In genomic region chr22:37500745-37501144, GRCh38 we compare ENCODE assay signal across 3 cellular contexts.
TF ChIP-seq lines count a peak whose summit lies in the region.

No MANE protein-coding gene starts in this region.

TF ChIP-seq in HEK293, 187 proteins besides CTCF, POLR2A, EP300 and RAD21:
- TF ChIP-seq WT1 (tag by site-specific recombination; IDR thresholded peaks at IDR 0.05) (no peak), ZNF658 (tag by site-specific recombination; IDR thresholded peaks at IDR 0.05) (no peak), SP3 (tag by site-specific recombination; IDR thresholded peaks at IDR 0.05) (no peak), ZNF114 (tag by site-specific recombination; IDR thresholded peaks at IDR 0.05) (no peak), BCL11A (tag by site-specific recombination; IDR thresholded peaks at IDR 0.05; ENCODE audit: low read depth) (0 out of 2 replicates have a peak, but pooled peaks have one; percentile 33), ZNF76 (tag by site-specific recombination; IDR thresholded peaks at IDR 0.05; ENCODE audit: borderline replicate concordance, low read depth) (no peak), ZNF223 (tag by site-specific recombination; IDR thresholded peaks at IDR 0.05) (no peak), ZBTB21 (tag by site-specific recombination; IDR thresholded peaks at IDR 0.05) (no peak), ZNF645 (tag by site-specific recombination; IDR thresholded peaks at IDR 0.05) (no peak), ZNF623 (tag by site-specific recombination; IDR thresholded peaks at IDR 0.05) (no peak), REPIN1 (tag by site-specific recombination; IDR thresholded peaks at IDR 0.05; ENCODE audit: low read depth) (0 out of 2 replicates have a peak, but pooled peaks have one; percentile 49), ZNF530 (tag by site-specific recombination; IDR thresholded peaks at IDR 0.05; ENCODE audit: low read depth) (no peak), HOXC10 (CRISPR knock-in tag; IDR thresholded peaks at IDR 0.05) (no peak), ZNF488 (tag by site-specific recombination; IDR thresholded peaks at IDR 0.05) (no peak), ZNF121 (tag by site-specific recombination; IDR thresholded peaks at IDR 0.05) (no peak), ZNF777 (tag by site-specific recombination; IDR thresholded peaks at IDR 0.05; ENCODE audit: borderline replicate concordance) (no peak), ZNF433 (tag by site-specific recombination; IDR thresholded peaks at IDR 0.05; ENCODE audit: low read depth) (no peak), GLI2 (tag by site-specific recombination; IDR thresholded peaks at IDR 0.05; ENCODE audit: borderline replicate concordance, low read depth) (no peak), ZNF768 (tag by site-specific recombination; IDR thresholded peaks at IDR 0.05) (no peak), SCRT1 (tag by site-specific recombination; IDR thresholded peaks at IDR 0.05; ENCODE audit: borderline replicate concordance) (no peak), KLF17 (tag by site-specific recombination; IDR thresholded peaks at IDR 0.05) (0 out of 2 replicates have a peak, but pooled peaks have one; percentile 29), ZNF2 (tag by site-specific recombination; IDR thresholded peaks at IDR 0.05) (no peak), ZNF544 (tag by site-specific recombination; IDR thresholded peaks at IDR 0.05) (no peak)

TF ChIP-seq in K562, 482 proteins besides CTCF, POLR2A, EP300 and RAD21 (continues in another document):
- no peak for TF ChIP-seq ETS1 (conservative IDR thresholded peaks at IDR 0.05; ENCODE audit: control insufficient read depth, low read depth, low read length)
- TF ChIP-seq ZNF165 (CRISPR knock-in tag; IDR thresholded peaks at IDR 0.05; ENCODE audit: borderline replicate concordance) = no peak
- TF ChIP-seq RBM25 (IDR thresholded peaks at IDR 0.05; ENCODE audit: low read depth, low read length, severe bottlenecking) = peak; percentile 91
- peak; percentile 83 for TF ChIP-seq BCOR (IDR thresholded peaks at IDR 0.05)
- TF ChIP-seq NR2C1 (IDR thresholded peaks at IDR 0.05) = no peak
- TF ChIP-seq NR2C1 (tag; IDR thresholded peaks at IDR 0.05) = no peak
- TF ChIP-seq ZBTB33 (CRISPR knock-in tag; IDR thresholded peaks at IDR 0.05) = no peak
- TF ChIP-seq ZNF3 (CRISPR knock-in tag; IDR thresholded peaks at IDR 0.05) = no peak
- no peak for TF ChIP-seq ZBTB34 (CRISPR knock-in tag; IDR thresholded peaks at IDR 0.05)
- TF ChIP-seq ZNF79 (CRISPR knock-in tag; IDR thresholded peaks at IDR 0.05; ENCODE audit: low read depth) = no peak
- 0 out of 2 replicates have a peak, but pooled peaks have one; percentile 68 for TF ChIP-seq PTBP1 (IDR thresholded peaks at IDR 0.05; ENCODE audit: low read depth, low read length)
- no peak for TF ChIP-seq CBX5 (IDR thresholded peaks at IDR 0.05; ENCODE audit: borderline replicate concordance, low read depth)
- TF ChIP-seq FOXJ3 (CRISPR knock-in tag; IDR thresholded peaks at IDR 0.05) = no peak
- peak; percentile 17 to 50; a peak in 2 of 4 replicates for TF ChIP-seq KDM1A (IDR thresholded peaks at IDR 0.05)
- no peak for TF ChIP-seq ZNF124 (CRISPR knock-in tag; IDR thresholded peaks at IDR 0.05)
- 0 out of 2 replicates have a peak, but pooled peaks have one; percentile 19 for TF ChIP-seq HDAC2 (IDR thresholded peaks at IDR 0.05)
- TF ChIP-seq BRCA1 (IDR thresholded peaks at IDR 0.05) = no peak
- TF ChIP-seq BRCA1 (CRISPR knock-in tag; IDR thresholded peaks at IDR 0.05) = no peak
- no peak for TF ChIP-seq HOMEZ (CRISPR knock-in tag; IDR thresholded peaks at IDR 0.05)
- TF ChIP-seq RBM17 (IDR thresholded peaks at IDR 0.05; ENCODE audit: borderline replicate concordance, low read depth, low read length) = no peak
- TF ChIP-seq NR4A1 (CRISPR knock-in tag; IDR thresholded peaks at IDR 0.05) = no peak
- TF ChIP-seq NR4A1 (tag; IDR thresholded peaks at IDR 0.05) = no peak
- no peak for TF ChIP-seq MCM3 (IDR thresholded peaks at IDR 0.05)
- TF ChIP-seq MEF2D (tag; conservative IDR thresholded peaks at IDR 0.05; ENCODE audit: low read depth) = no peak

TF ChIP-seq in liver, 16 proteins besides CTCF, POLR2A, EP300 and RAD21:
- no peak for TF ChIP-seq NR2F2 (IDR thresholded peaks at IDR 0.05)
- no peak for TF ChIP-seq MAX (IDR thresholded peaks at IDR 0.05)
- no peak for TF ChIP-seq ZBTB33 (IDR thresholded peaks at IDR 0.05)
- TF ChIP-seq TAF1 (conservative IDR thresholded peaks at IDR 0.05) = no peak
- no peak for TF ChIP-seq YY1 (IDR thresholded peaks at IDR 0.05)
- TF ChIP-seq HNF4G (IDR thresholded peaks at IDR 0.05) = no peak
- TF ChIP-seq GABPA (IDR thresholded peaks at IDR 0.05 in 1 of 2, conservative IDR thresholded peaks at IDR 0.05 in 1 of 2) = no peak
- TF ChIP-seq SP1 (IDR thresholded peaks at IDR 0.05) = no peak
